Comparison of ENCODE assay signal across 29 cellular contexts in the genomic region with DNA sequence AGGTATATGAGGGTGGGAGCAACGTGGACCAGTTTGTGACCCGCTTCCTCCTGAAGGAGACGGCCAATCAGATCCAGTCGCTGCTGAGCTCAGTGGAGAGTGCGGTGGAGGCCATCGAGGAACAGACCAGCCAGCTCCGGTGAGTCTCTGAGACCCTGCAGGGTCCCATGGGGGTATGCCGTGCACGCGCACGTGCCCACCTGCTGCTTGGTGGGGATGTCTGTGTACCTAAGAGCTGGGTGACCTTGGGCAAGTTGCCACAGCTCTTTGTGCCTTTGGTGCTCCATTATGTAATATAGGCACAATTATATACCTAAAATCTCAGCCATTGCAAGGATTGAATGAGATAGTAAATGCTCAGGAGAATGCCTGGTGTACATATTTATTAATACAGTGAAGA. TPM values are rescaled to one million over a fixed set of nuclear protein-coding genes. Genes with fewer than 3 reads are reported as not detected.
"Had no signal": no experiment of that assay in that cellular context is flagged by ENCODE, and none has a peak within 500 bp of the region (broad histone marks: within the 10 kb centered on the region; RNA-seq: fewer than 3 reads in every experiment).

No MANE protein-coding gene starts in this region.

- H3K4me3 ChIP-seq: cardiac muscle cell, SJSA1 had no signal

- H3K9me3 ChIP-seq: SJSA1, SK-N-SH had no signal

- H3K36me3 Mint-ChIP-seq: activated naive CD8-positive, alpha-beta T cell treated with anti-CD3 and anti-CD28 coated beads for 36 hours had no signal

- H3K27me3 ChIP-seq: cardiac muscle cell had no signal

- H3K9ac ChIP-seq: SK-N-SH had no signal

- DNase-seq: activated CD4-positive, alpha-beta T cell treated with anti-CD3 and anti-CD28 coated beads, Interleukin-2, amount 10 ng/mL, durations not matched to agents 24 days and 14 days; activated CD4-positive, alpha-beta T cell treated with anti-CD3 and anti-CD28 coated beads, Interleukin-2, amount 50 U/mL, for 4 hours; activated CD8-positive, alpha-beta T cell treated with anti-CD3 and anti-CD28 coated beads for 36 hours; activated effector memory CD4-positive, alpha-beta T cell treated with anti-CD3 and anti-CD28 coated beads, Interleukin-2, amount 50 U/mL, for 16 hours; activated naive CD4-positive, alpha-beta T cell; activated naive CD4-positive, alpha-beta T cell treated with anti-CD3 and anti-CD28 coated beads, Interleukin-2, amount 50 U/mL, for 16 hours; activated naive CD8-positive, alpha-beta T cell treated with anti-CD3 and anti-CD28 coated beads for 36 hours; activated T-cell treated with anti-CD3 and anti-CD28 coated beads, Interleukin-2, amount 50 U/mL, for 1 hour; activated T-cell treated with anti-CD3 and anti-CD28 coated beads, Interleukin-2, amount 50 U/mL, for 72 hours; amniotic stem cell; NCI-H1417; NCI-H1694; NCI-H1930; NCI-H2081 treated with DMSO at 0.1 percent for 48 hours; NCI-H226; NCI-H446 treated with DMSO at 0.1 percent for 48 hours; NCI-H524; SHP77 treated with DMSO at 0.1 percent for 48 hours; SK-N-SH had no signal

- H3K4me2 ChIP-seq: SK-N-SH had no signal

- H3K4me1 ChIP-seq: SJSA1 had no signal

- H3K27ac ChIP-seq: cardiac muscle cell, SJSA1 had no signal

- H3K9me3 Mint-ChIP-seq: activated CD4-positive, alpha-beta T cell treated with anti-CD3 and anti-CD28 coated beads, Interleukin-2, amount 10 ng/mL, durations not matched to agents 24 days and 14 days; activated CD8-positive, alpha-beta T cell treated with anti-CD3 and anti-CD28 coated beads for 36 hours; activated T-cell treated with anti-CD3 and anti-CD28 coated beads, Interleukin-2, amount 50 U/mL, for 72 hours; activated T-helper 17 cell treated with anti-CD3 and anti-CD28 coated beads, Interleukin-2, amount 50 U/mL, for 72 hours; T-helper 1 cell treated with Interleukin-12 subunit alpha and Interleukin-12 subunit beta and Interleukin-4 antibody, amounts not matched to agents 30 μg/mL and 1 μg/mL, for 36 hours had no signal

- ATAC-seq: activated CD8-positive, alpha-beta T cell treated with anti-CD3 and anti-CD28 coated beads for 36 hours; activated T-cell treated with anti-CD3 and anti-CD28 coated beads, Interleukin-2, amount 50 U/mL, for 72 hours; activated T-helper 17 cell treated with anti-CD3 and anti-CD28 coated beads, Interleukin-2, amount 50 U/mL, for 72 hours; Panc1 had no signal

- H3K4me3 Mint-ChIP-seq: activated CD4-positive, alpha-beta T cell treated with anti-CD3 and anti-CD28 coated beads, Interleukin-2, amount 10 ng/mL, durations not matched to agents 24 days and 14 days; activated CD8-positive, alpha-beta T cell treated with anti-CD3 and anti-CD28 coated beads for 36 hours; activated naive CD8-positive, alpha-beta T cell treated with anti-CD3 and anti-CD28 coated beads for 36 hours; activated T-cell treated with anti-CD3 and anti-CD28 coated beads, Interleukin-2, amount 50 U/mL, for 72 hours; activated T-helper 17 cell treated with anti-CD3 and anti-CD28 coated beads, Interleukin-2, amount 50 U/mL, for 72 hours; T-helper 1 cell treated with Interleukin-12 subunit alpha and Interleukin-12 subunit beta and Interleukin-4 antibody, amounts not matched to agents 30 μg/mL and 1 μg/mL, for 36 hours; T-helper 2 cell treated with Interferon-gamma antibody and Interleukin-4, amounts not matched to agents 5 μg/mL and 100 μg/mL, for 36 hours had no signal

- H3K4me1 Mint-ChIP-seq: activated CD4-positive, alpha-beta T cell treated with anti-CD3 and anti-CD28 coated beads, Interleukin-2, amount 10 ng/mL, durations not matched to agents 24 days and 14 days; activated naive CD8-positive, alpha-beta T cell treated with anti-CD3 and anti-CD28 coated beads for 36 hours; activated T-helper 17 cell treated with anti-CD3 and anti-CD28 coated beads, Interleukin-2, amount 50 U/mL, for 72 hours had no signal

- H3K36me3 ChIP-seq: cardiac muscle cell, SJSA1 had no signal

- H3K27ac Mint-ChIP-seq: activated CD4-positive, alpha-beta T cell treated with anti-CD3 and anti-CD28 coated beads, Interleukin-2, amount 10 ng/mL, durations not matched to agents 24 days and 14 days; activated CD8-positive, alpha-beta T cell treated with anti-CD3 and anti-CD28 coated beads for 36 hours; activated naive CD8-positive, alpha-beta T cell treated with anti-CD3 and anti-CD28 coated beads for 36 hours; activated T-cell treated with anti-CD3 and anti-CD28 coated beads, Interleukin-2, amount 50 U/mL, for 72 hours; activated T-helper 17 cell treated with anti-CD3 and anti-CD28 coated beads, Interleukin-2, amount 50 U/mL, for 72 hours; T-helper 1 cell treated with Interleukin-12 subunit alpha and Interleukin-12 subunit beta and Interleukin-4 antibody, amounts not matched to agents 30 μg/mL and 1 μg/mL, for 36 hours; T-helper 2 cell treated with Interferon-gamma antibody and Interleukin-4, amounts not matched to agents 5 μg/mL and 100 μg/mL, for 36 hours had no signal

RNA-seq across cellular contexts. Expression of gene NECAB2, which starts 22.4 kb away (rescaled TPM):
- total RNA-seq: activated CD4-positive, alpha-beta T cell treated with anti-CD3 and anti-CD28 coated beads, Interleukin-2, amount 10 ng/mL, durations not matched to agents 24 days and 14 days; activated CD8-positive, alpha-beta memory T cell treated with anti-CD3 and anti-CD28 coated beads for 36 hours; activated CD8-positive, alpha-beta T cell treated with anti-CD3 and anti-CD28 coated beads for 36 hours; activated naive CD8-positive, alpha-beta T cell treated with anti-CD3 and anti-CD28 coated beads for 36 hours; activated T-helper 17 cell treated with anti-CD3 and anti-CD28 coated beads, Interleukin-2, amount 50 U/mL, for 72 hours; M059J; RPMI7951; SJSA1 had no signal
- polyA plus RNA-seq: aorta had no signal

RNA-seq across cellular contexts. Expression of gene SLC38A8, which starts 52.1 kb away (rescaled TPM):
- total RNA-seq: activated CD4-positive, alpha-beta T cell treated with anti-CD3 and anti-CD28 coated beads, Interleukin-2, amount 10 ng/mL, durations not matched to agents 24 days and 14 days; activated CD8-positive, alpha-beta memory T cell treated with anti-CD3 and anti-CD28 coated beads for 36 hours; activated CD8-positive, alpha-beta T cell treated with anti-CD3 and anti-CD28 coated beads for 36 hours; activated naive CD8-positive, alpha-beta T cell treated with anti-CD3 and anti-CD28 coated beads for 36 hours; activated T-cell treated with anti-CD3 and anti-CD28 coated beads, Interleukin-2, amount 50 U/mL, for 72 hours; activated T-helper 17 cell treated with anti-CD3 and anti-CD28 coated beads, Interleukin-2, amount 50 U/mL, for 72 hours; aorta; cardiac muscle cell; RPMI7951; SJSA1 had no signal
- polyA plus RNA-seq: aorta, cardiac muscle cell, SK-N-SH had no signal
